9 cellular contexts compared by ENCODE assay signal in genomic region chr20:44532981-44533331, GRCh38. TPM values are rescaled to one million over a fixed set of nuclear protein-coding genes. Genes with fewer than 3 reads are reported as not detected.
DNase-seq lines count a peak whose midpoint lies in the region; TF ChIP-seq lines count a peak whose summit lies in the region.
"Had no signal": no experiment of that assay in that cellular context is flagged by ENCODE, and none has a peak within 500 bp of the region (broad histone marks: within the 10 kb centered on the region; RNA-seq: fewer than 3 reads in every experiment).

No MANE protein-coding gene starts in this region.

- H3K4me3 ChIP-seq in PC-9 (peak overlapping the region; percentile 84; the same call in 1 of the 2 replicates), endocrine pancreas (ENCODE audit: control insufficient read depth, insufficient read depth, low read length) (peak overlapping the region; percentile 78), osteoblast (ENCODE audit: insufficient read depth, low read length) (peak overlapping the region; percentile 87)

- no peaks in the 10 kb centered on the region for H3K9me2 ChIP-seq in PC-9 (ENCODE audit: insufficient read depth)

- TF ChIP-seq CTCF in PC-9 (conservative IDR thresholded peaks at IDR 0.05): no peak
- TF ChIP-seq CTCF in osteoblast (IDR thresholded peaks at IDR 0.05; ENCODE audit: extremely low read depth, low read depth, low read length): no peak
- no peak for TF ChIP-seq CTCF in Calu3 (IDR thresholded peaks at IDR 0.05; ENCODE audit: unreplicated experiment)

- H3K27ac Mint-ChIP-seq in Calu3 (ENCODE audit: unreplicated experiment): no peak overlapping the region

- no peaks in the 10 kb centered on the region for H4K20me1 ChIP-seq in PC-9 (ENCODE audit: insufficient read depth)
- H4K20me1 ChIP-seq in osteoblast (ENCODE audit: insufficient read depth, low read length): no peaks in the 10 kb centered on the region

- CTCF ChIA-PET in PC-9 (lab: Charles Lee) (interaction anchor here (0.7 kb wide), 1 partner anchor 20 kb away, joined by 4 read pairs; no protein-coding TSS in a partner anchor), Calu3 (lab: Charles Lee) (no interaction called here)

- no peak overlapping the region for H3K9ac ChIP-seq in endocrine pancreas (ENCODE audit: control insufficient read depth, insufficient read depth, low read length)

- H3K27ac ChIP-seq in PC-9 (0 out of 2 replicates have a peak overlapping the region, but pooled peaks have one; percentile 3), osteoblast (ENCODE audit: low read depth, low read length) (peak overlapping the region; percentile 47)
- H3K27ac ChIP-seq: KMS-11 had no signal

- no peaks in the 10 kb centered on the region for H3K9me3 Mint-ChIP-seq in Calu3 (ENCODE audit: low read depth, unreplicated experiment)

- no peaks in the 10 kb centered on the region for H3K27me3 ChIP-seq in PC-9 (ENCODE audit: insufficient read depth, low read depth)
- H3K27me3 ChIP-seq in endocrine pancreas (ENCODE audit: control insufficient read depth, insufficient read depth, low read length): no peaks in the 10 kb centered on the region
- no peaks in the 10 kb centered on the region for H3K27me3 ChIP-seq in osteoblast (ENCODE audit: insufficient read depth, low read length)

- H3K27me3 Mint-ChIP-seq in Calu3 (ENCODE audit: unreplicated experiment): no peaks in the 10 kb centered on the region

- H3K4me2 ChIP-seq in PC-9: peak overlapping the region; percentile 75
- peak overlapping the region; percentile 89 for H3K4me2 ChIP-seq in osteoblast (ENCODE audit: insufficient read depth, low read length)

- DNase-seq in ELR (ENCODE audit: low read depth): peak; percentile 84
- DNase-seq in PC-9: peak in 1 of 2 experiments; percentile 53
- peak; percentile 58 for DNase-seq in osteoblast (ENCODE audit: insufficient read length, low spot score, missing footprints)
- no peak for DNase-seq in AML-193 (lab: John Stamatoyannopoulos, UW)
- DNase-seq in DMS114 treated with DMSO at 0.1 percent for 48 hours (lab: John Stamatoyannopoulos, UW; ENCODE audit: unreplicated experiment): no peak
- DNase-seq in Calu3: no peak
- DNase-seq in NOMO-1 (lab: John Stamatoyannopoulos, UW; ENCODE audit: unreplicated experiment in 2 of 2): no peak

- H3K79me2 ChIP-seq in PC-9 (ENCODE audit: low read depth) (no peaks in the 10 kb centered on the region), osteoblast (ENCODE audit: insufficient read depth, low read length) (peaks cover 27% of the 10 kb centered on the region)

- H3F3A ChIP-seq in PC-9 (ENCODE audit: insufficient read depth, low read depth): peaks cover 18% of the 10 kb centered on the region

- H3K9me3 ChIP-seq in PC-9 (ENCODE audit: insufficient read depth, low read depth) (no peaks in the 10 kb centered on the region), endocrine pancreas (ENCODE audit: control insufficient read depth, low read length) (no peaks in the 10 kb centered on the region), osteoblast (ENCODE audit: low read depth, low read length) (no peaks in the 10 kb centered on the region)

- H3K36me3 Mint-ChIP-seq in Calu3 (ENCODE audit: insufficient read depth, unreplicated experiment): no peaks in the 10 kb centered on the region

- H3K4me3 Mint-ChIP-seq in Calu3 (ENCODE audit: low read depth, unreplicated experiment): no peak overlapping the region

- peaks cover 20% of the 10 kb centered on the region for H3K4me1 ChIP-seq in PC-9 (replicated peaks; ENCODE audit: insufficient read depth)
- no peaks in the 10 kb centered on the region for H3K4me1 ChIP-seq in endocrine pancreas (ENCODE audit: control insufficient read depth, insufficient read depth, low read length)
- peaks cover 15% of the 10 kb centered on the region for H3K4me1 ChIP-seq in osteoblast (ENCODE audit: insufficient read depth, low read length)

- H3K4me1 Mint-ChIP-seq in Calu3 (ENCODE audit: low read depth, unreplicated experiment): no peaks in the 10 kb centered on the region

- intact Hi-C loops in PC-9 (cut with micrococcal nuclease; ENCODE audit: unreplicated experiment): loop anchor here (5.0 kb wide), 1 partner anchor 39 kb away; no protein-coding TSS in a partner anchor
- intact Hi-C loops in Calu3 (cut with micrococcal nuclease; ENCODE audit: unreplicated experiment): no loop called here

- H2AFZ ChIP-seq in PC-9 (peak overlapping the region; percentile 99; the same call in 1 of the 2 replicates), osteoblast (ENCODE audit: low read length) (peak overlapping the region; percentile 97)

- POLR2A ChIA-PET in PC-9 (lab: Charles Lee; ENCODE audit: unreplicated experiment): no interaction called here

- BruUV-seq in PC-9 (replicated peaks; lab: Mats Ljungman, UMichigan) (no TSS peak), Calu3 (replicated peaks; lab: Mats Ljungman, UMichigan) (no TSS peak)

- no peaks in the 10 kb centered on the region for H3K36me3 ChIP-seq in PC-9 (ENCODE audit: low read depth)
- no peaks in the 10 kb centered on the region for H3K36me3 ChIP-seq in endocrine pancreas (ENCODE audit: control insufficient read depth, insufficient read depth, low read length)
- no peaks in the 10 kb centered on the region for H3K36me3 ChIP-seq in osteoblast (ENCODE audit: insufficient read depth, low read length)

RNA-seq across cellular contexts. Expression of gene SERINC3, which starts 11.1 kb away (rescaled TPM):
- 76.0 and 110 TPM in 2 replicates for total RNA-seq in PC-9 (2021)
- 167 and 191 TPM in 2 replicates for total RNA-seq in osteoblast
- total RNA-seq in Calu3 (2022): 159 and 173 TPM in 2 replicates

RNA-seq across cellular contexts. Expression of gene PKIG, which starts 49.4 kb away (rescaled TPM):
- total RNA-seq in PC-9 (2021) (41.9 and 50.1 TPM in 2 replicates), osteoblast (94.6 and 107 TPM in 2 replicates), Calu3 (2022) (6.6 and 7.5 TPM in 2 replicates)

RNA-seq across cellular contexts. Expression of gene TTPAL, which starts 57.3 kb away (rescaled TPM):
- total RNA-seq in PC-9 (2021) (28.5 and 31.3 TPM in 2 replicates), osteoblast (12.1 and 12.7 TPM in 2 replicates), Calu3 (2022) (39.9 and 42.2 TPM in 2 replicates)

Comparison
In these comparisons a context has a peak if more than half of its experiments do, and no peak if none do; other contexts are left out.
1. DNase-seq: peak in ELR (single experiment) and osteoblast (single experiment); none in AML-193 (0 of 2), DMS114 treated with DMSO at 0.1 percent for 48 hours (single experiment), Calu3 (single experiment) and NOMO-1 (0 of 2).
2. Peak in every context shown above with its lines, with median percentiles within 50 percentile points of each other: H3K4me3 ChIP-seq.